Comparison of ENCODE assay signal across 2 cellular contexts in the genomic region with DNA sequence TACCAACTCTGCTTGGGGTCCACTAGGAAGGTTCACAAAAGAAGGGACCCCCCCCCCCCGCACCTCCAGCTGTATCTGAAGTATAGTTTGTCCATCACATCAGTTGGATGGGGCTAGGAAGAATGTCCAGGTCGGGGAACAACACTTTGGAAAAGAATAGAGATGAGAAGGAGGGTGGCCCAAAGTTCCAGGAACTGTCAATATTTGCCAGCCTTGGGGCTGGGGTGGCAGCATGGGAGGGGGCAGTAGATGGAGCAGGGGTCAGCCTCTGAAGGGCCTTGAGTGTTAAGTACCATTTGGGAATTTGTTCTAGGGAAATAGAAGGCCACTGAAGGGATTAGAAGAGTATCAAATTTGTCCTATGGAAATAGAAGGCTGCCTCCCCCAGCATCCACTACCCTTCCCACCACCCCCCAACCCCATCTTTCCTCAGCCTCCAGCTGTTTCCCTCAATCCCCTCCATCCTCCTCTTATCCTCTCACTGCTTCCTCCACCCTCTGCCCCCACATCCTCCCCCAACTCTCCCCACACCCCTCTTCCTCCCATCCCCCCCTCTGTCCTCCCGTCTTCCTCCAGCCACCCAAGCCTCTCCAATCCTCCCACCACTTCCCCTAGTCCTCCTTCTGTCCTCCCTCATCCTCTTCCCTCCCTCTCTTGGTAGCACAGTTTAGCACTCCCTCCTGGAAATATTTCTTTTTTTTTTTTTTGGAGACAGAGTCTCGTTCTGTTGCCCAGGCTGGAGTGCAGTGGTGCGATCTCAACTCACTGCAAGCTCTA.
A peak's percentile ranks its signal among the peaks of the same experiment; 100 is the strongest.
TF ChIP-seq lines count a peak whose summit lies in the region.

No MANE protein-coding gene starts in this region.

TF ChIP-seq in HepG2, 621 proteins besides CTCF, POLR2A, EP300 and RAD21 (continues in another document):
- TF ChIP-seq ZSCAN21 (CRISPR knock-in tag; IDR thresholded peaks at IDR 0.05; ENCODE audit: borderline replicate concordance), result no peak
- TF ChIP-seq ZNF850 (CRISPR knock-in tag; conservative IDR thresholded peaks at IDR 0.05), result no peak
- TF ChIP-seq ZNF792 (CRISPR knock-in tag; IDR thresholded peaks at IDR 0.05), result no peak
- TF ChIP-seq PPARG (CRISPR knock-in tag; conservative IDR thresholded peaks at IDR 0.05), result peak; percentile 60
- TF ChIP-seq HNF4A (CRISPR knock-in tag; IDR thresholded peaks at IDR 0.05), result peak; percentile 43
- no peak for TF ChIP-seq HOXA3 (CRISPR knock-in tag; IDR thresholded peaks at IDR 0.05)
- peak; percentile 58 for TF ChIP-seq SOX13 (IDR thresholded peaks at IDR 0.05)
- TF ChIP-seq SOX13 (CRISPR knock-in tag; conservative IDR thresholded peaks at IDR 0.05 in 1 of 2, IDR thresholded peaks at IDR 0.05 in 1 of 2), result peak in 1 of 2 experiments; percentile 84; a peak in 2 of 4 replicates
- no peak for TF ChIP-seq TFDP1 (CRISPR knock-in tag; IDR thresholded peaks at IDR 0.05; ENCODE audit: borderline replicate concordance)
- no peak for TF ChIP-seq NBN (conservative IDR thresholded peaks at IDR 0.05)
- TF ChIP-seq E2F5 (CRISPR knock-in tag; conservative IDR thresholded peaks at IDR 0.05), result no peak
- no peak for TF ChIP-seq ZNF251 (CRISPR knock-in tag; IDR thresholded peaks at IDR 0.05)
- TF ChIP-seq NPAS2 (CRISPR knock-in tag; IDR thresholded peaks at IDR 0.05; ENCODE audit: borderline replicate concordance), result no peak
- TF ChIP-seq GATAD1 (CRISPR knock-in tag; IDR thresholded peaks at IDR 0.05), result no peak
- no peak for TF ChIP-seq SP140L (CRISPR knock-in tag; IDR thresholded peaks at IDR 0.05; ENCODE audit: borderline replicate concordance)
- TF ChIP-seq FOXA1 (IDR thresholded peaks at IDR 0.05), result no peak
- TF ChIP-seq FOXA1 (CRISPR knock-in tag; IDR thresholded peaks at IDR 0.05), result peak; percentile 51; the same call in 1 of the 2 replicates
- TF ChIP-seq RBAK (CRISPR knock-in tag; IDR thresholded peaks at IDR 0.05), result no peak
- peak; percentile 98 for TF ChIP-seq BCL6 (CRISPR knock-in tag; IDR thresholded peaks at IDR 0.05)
- no peak for TF ChIP-seq ZSCAN9 (CRISPR knock-in tag; IDR thresholded peaks at IDR 0.05; ENCODE audit: borderline replicate concordance)
- TF ChIP-seq ZNF326 (CRISPR knock-in tag; IDR thresholded peaks at IDR 0.05; ENCODE audit: borderline replicate concordance), result no peak
- no peak for TF ChIP-seq MAX (IDR thresholded peaks at IDR 0.05)
- TF ChIP-seq HDAC2 (CRISPR knock-in tag; IDR thresholded peaks at IDR 0.05), result peak; percentile 38; the same call in 1 of the 2 replicates
- no peak for TF ChIP-seq MAZ (IDR thresholded peaks at IDR 0.05; ENCODE audit: borderline replicate concordance, low read depth, low read length)
- TF ChIP-seq MAZ (CRISPR knock-in tag; IDR thresholded peaks at IDR 0.05; ENCODE audit: low read depth), result 0 out of 2 replicates have a peak, but pooled peaks have one; percentile 34
- no peak for TF ChIP-seq NFYB (CRISPR knock-in tag; IDR thresholded peaks at IDR 0.05)
- no peak for TF ChIP-seq SALL2 (CRISPR knock-in tag; IDR thresholded peaks at IDR 0.05)
- TF ChIP-seq ZNF367 (CRISPR knock-in tag; IDR thresholded peaks at IDR 0.05; ENCODE audit: borderline replicate concordance), result no peak
- TF ChIP-seq ZBTB42 (CRISPR knock-in tag; IDR thresholded peaks at IDR 0.05), result no peak
- TF ChIP-seq SSRP1 (CRISPR knock-in tag; IDR thresholded peaks at IDR 0.05), result no peak
- no peak for TF ChIP-seq DNMT1 (CRISPR knock-in tag; IDR thresholded peaks at IDR 0.05)
- no peak for TF ChIP-seq RFX3 (CRISPR knock-in tag; IDR thresholded peaks at IDR 0.05)
- TF ChIP-seq ZNF552 (CRISPR knock-in tag; IDR thresholded peaks at IDR 0.05; ENCODE audit: borderline replicate concordance), result no peak
- TF ChIP-seq, protein P1, sequence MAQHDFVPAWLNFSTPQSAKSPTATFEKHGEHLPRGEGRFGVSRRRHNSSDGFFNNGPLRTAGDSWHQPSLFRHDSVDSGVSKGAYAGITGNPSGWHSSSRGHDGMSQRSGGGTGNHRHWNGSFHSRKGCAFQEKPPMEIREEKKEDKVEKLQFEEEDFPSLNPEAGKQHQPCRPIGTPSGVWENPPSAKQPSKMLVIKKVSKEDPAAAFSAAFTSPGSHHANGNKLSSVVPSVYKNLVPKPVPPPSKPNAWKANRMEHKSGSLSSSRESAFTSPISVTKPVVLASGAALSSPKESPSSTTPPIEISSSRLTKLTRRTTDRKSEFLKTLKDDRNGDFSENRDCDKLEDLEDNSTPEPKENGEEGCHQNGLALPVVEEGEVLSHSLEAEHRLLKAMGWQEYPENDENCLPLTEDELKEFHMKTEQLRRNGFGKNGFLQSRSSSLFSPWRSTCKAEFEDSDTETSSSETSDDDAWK (CRISPR knock-in tag; IDR thresholded peaks at IDR 0.05), result no peak
- no peak for TF ChIP-seq ATF7 (IDR thresholded peaks at IDR 0.05)
- no peak for TF ChIP-seq ATF7 (CRISPR knock-in tag; IDR thresholded peaks at IDR 0.05)
- TF ChIP-seq GABPB1 (CRISPR knock-in tag; IDR thresholded peaks at IDR 0.05), result no peak
- TF ChIP-seq NFATC3 (CRISPR knock-in tag; IDR thresholded peaks at IDR 0.05), result no peak
- no peak for TF ChIP-seq SAP130 (CRISPR knock-in tag; IDR thresholded peaks at IDR 0.05; ENCODE audit: low read depth)
- no peak for TF ChIP-seq BORCS8-MEF2B (CRISPR knock-in tag; IDR thresholded peaks at IDR 0.05)
- TF ChIP-seq SNAI1 (CRISPR knock-in tag; IDR thresholded peaks at IDR 0.05; ENCODE audit: borderline replicate concordance), result no peak
- TF ChIP-seq ZFYVE20 (CRISPR knock-in tag; IDR thresholded peaks at IDR 0.05; ENCODE audit: borderline replicate concordance, low read depth), result no peak
- TF ChIP-seq TMF1 (CRISPR knock-in tag; IDR thresholded peaks at IDR 0.05; ENCODE audit: low read depth), result no peak
- no peak for TF ChIP-seq ZNF572 (CRISPR knock-in tag; IDR thresholded peaks at IDR 0.05)
- TF ChIP-seq GATA4 (IDR thresholded peaks at IDR 0.05; ENCODE audit: borderline replicate concordance, low read depth), result no peak
- TF ChIP-seq ZNF615 (CRISPR knock-in tag; IDR thresholded peaks at IDR 0.05; ENCODE audit: borderline replicate concordance), result no peak

TF ChIP-seq in HEK293, 187 proteins besides CTCF, POLR2A, EP300 and RAD21:
- TF ChIP-seq EGR2 (tag by site-specific recombination; IDR thresholded peaks at IDR 0.05; ENCODE audit: low read depth) (peak; percentile 83), GFI1B (tag by site-specific recombination; IDR thresholded peaks at IDR 0.05) (no peak), ZNF112 (tag by site-specific recombination; IDR thresholded peaks at IDR 0.05) (no peak), ZNF747 (tag by site-specific recombination; IDR thresholded peaks at IDR 0.05) (no peak), ZNF768 (tag by site-specific recombination; IDR thresholded peaks at IDR 0.05) (no peak), PRDM2 (tag by site-specific recombination; IDR thresholded peaks at IDR 0.05; ENCODE audit: borderline replicate concordance) (no peak), ZFHX2 (tag by site-specific recombination; conservative IDR thresholded peaks at IDR 0.05) (peak; percentile 73), ZBTB20 (tag by site-specific recombination; IDR thresholded peaks at IDR 0.05) (no peak), ZNF624 (tag by site-specific recombination; IDR thresholded peaks at IDR 0.05) (no peak), ZNF23 (tag by site-specific recombination; IDR thresholded peaks at IDR 0.05; ENCODE audit: borderline replicate concordance) (no peak), ZNF324 (tag by site-specific recombination; IDR thresholded peaks at IDR 0.05) (no peak), ZNF654 (tag by site-specific recombination; IDR thresholded peaks at IDR 0.05; ENCODE audit: low read depth) (no peak), ZNF416 (tag by site-specific recombination; IDR thresholded peaks at IDR 0.05) (no peak)
- TF ChIP-seq, protein P2, sequence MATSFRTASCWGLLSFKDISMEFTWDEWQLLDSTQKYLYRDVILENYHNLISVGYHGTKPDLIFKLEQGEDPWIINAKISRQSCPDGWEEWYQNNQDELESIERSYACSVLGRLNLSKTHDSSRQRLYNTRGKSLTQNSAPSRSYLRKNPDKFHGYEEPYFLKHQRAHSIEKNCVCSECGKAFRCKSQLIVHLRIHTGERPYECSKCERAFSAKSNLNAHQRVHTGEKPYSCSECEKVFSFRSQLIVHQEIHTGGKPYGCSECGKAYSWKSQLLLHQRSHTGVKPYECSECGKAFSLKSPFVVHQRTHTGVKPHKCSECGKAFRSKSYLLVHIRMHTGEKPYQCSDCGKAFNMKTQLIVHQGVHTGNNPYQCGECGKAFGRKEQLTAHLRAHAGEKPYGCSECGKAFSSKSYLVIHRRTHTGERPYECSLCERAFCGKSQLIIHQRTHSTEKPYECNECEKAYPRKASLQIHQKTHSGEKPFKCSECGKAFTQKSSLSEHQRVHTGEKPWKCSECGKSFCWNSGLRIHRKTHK (tag by site-specific recombination; IDR thresholded peaks at IDR 0.05), result no peak
- TF ChIP-seq, protein P3, sequence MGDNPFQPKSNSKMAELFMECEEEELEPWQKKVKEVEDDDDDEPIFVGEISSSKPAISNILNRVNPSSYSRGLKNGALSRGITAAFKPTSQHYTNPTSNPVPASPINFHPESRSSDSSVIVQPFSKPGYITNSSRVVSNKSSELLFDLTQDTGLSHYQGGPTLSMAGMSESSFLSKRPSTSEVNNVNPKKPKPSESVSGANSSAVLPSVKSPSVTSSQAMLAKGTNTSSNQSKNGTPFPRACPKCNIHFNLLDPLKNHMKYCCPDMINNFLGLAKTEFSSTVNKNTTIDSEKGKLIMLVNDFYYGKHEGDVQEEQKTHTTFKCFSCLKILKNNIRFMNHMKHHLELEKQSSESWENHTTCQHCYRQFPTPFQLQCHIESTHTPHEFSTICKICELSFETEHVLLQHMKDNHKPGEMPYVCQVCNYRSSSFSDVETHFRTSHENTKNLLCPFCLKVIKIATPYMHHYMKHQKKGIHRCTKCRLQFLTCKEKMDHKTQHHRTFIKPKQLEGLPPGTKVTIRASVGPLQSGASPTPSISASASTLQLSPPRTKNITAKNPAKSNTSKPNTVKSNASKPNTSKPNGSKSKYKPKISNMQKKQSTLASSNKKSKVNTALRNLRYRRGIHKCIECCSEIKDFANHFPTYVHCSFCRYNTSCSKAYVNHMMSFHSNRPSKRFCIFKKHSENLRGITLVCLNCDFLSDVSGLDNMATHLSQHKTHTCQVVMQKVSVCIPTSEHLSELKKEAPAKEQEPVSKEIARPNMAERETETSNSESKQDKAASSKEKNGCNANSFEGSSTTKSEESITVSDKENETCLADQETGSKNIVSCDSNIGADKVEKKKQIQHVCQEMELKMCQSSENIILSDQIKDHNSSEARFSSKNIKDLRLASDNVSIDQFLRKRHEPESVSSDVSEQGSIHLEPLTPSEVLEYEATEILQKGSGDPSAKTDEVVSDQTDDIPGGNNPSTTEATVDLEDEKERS (tag by site-specific recombination; IDR thresholded peaks at IDR 0.05), result no peak
